In the genomic region with DNA sequence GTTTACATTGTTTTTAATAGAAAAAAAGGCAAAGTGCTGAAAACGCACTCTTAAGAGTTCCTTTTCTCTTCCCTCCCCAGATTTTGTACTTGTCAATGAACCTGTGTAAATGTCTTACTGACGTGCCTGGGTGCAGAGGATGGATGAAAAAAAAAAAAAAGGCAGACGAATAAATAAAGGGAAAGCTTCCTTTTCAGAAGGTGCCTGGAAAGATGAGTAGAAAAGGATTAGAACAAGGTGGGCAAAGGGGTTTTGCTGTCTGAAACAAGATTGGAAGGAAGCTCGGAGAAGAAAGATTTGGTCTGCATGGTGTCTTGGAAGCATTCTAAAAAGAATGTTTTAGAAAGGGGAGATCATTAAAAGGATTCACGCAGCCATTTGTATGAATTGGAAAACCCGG, we compare ENCODE assay signal across 30 cellular contexts.
DNase-seq lines count a peak whose midpoint lies in the region; ATAC-seq and TF ChIP-seq lines count a peak whose summit lies in the region.
"Had no signal": no experiment of that assay in that cellular context is flagged by ENCODE, and none has a peak within 500 bp of the region (broad histone marks: within the 10 kb centered on the region; RNA-seq: fewer than 3 reads in every experiment).

No MANE protein-coding gene starts in this region.

- CTCF ChIA-PET in A673 (lab: Charles Lee): interaction anchor here (0.7 kb wide), 1 partner anchor 248 kb away, joined by 7 read pairs; no protein-coding TSS in a partner anchor

- no peaks in the 10 kb centered on the region for H3K79me2 ChIP-seq in parathyroid adenoma

- H3K27me3 ChIP-seq in A673 (replicated peaks; ENCODE audit: insufficient read depth, low read depth, low read length, poor library complexity): no peaks in the 10 kb centered on the region
- no peaks in the 10 kb centered on the region for H3K27me3 ChIP-seq in layer of hippocampus (ENCODE audit: control insufficient read depth, insufficient read depth, low read length)
- no peaks in the 10 kb centered on the region for H3K27me3 ChIP-seq in parathyroid adenoma (ENCODE audit: control insufficient read depth, insufficient read depth, low read length)
- H3K27me3 ChIP-seq: brain microvascular endothelial cell, esophagus squamous epithelium, uterus had no signal

- H3K9ac ChIP-seq in parathyroid adenoma: no peak overlapping the region

- POLR2A ChIA-PET in A673 (lab: Charles Lee; ENCODE audit: low non-redundant PET): interaction anchor here (0.7 kb wide), 1 partner anchor 273 kb away, joined by 10 read pairs; no protein-coding TSS in a partner anchor

- TF ChIP-seq CTCF in A673 (conservative IDR thresholded peaks at IDR 0.05; ENCODE audit: low read depth, low read length) (no peak), parathyroid adenoma (IDR thresholded peaks at IDR 0.05) (no peak)

- H3K9me3 ChIP-seq in A673 (ENCODE audit: low read depth, low read length, poor library complexity, severe bottlenecking) (peaks cover 3% of the 10 kb centered on the region), parathyroid adenoma (ENCODE audit: control insufficient read depth, low read length) (no peaks in the 10 kb centered on the region)
- H3K9me3 ChIP-seq: esophagus squamous epithelium, uterus had no signal

- peak overlapping the region; percentile 0 for H3K4me2 ChIP-seq in parathyroid adenoma (ENCODE audit: low read length)
- H3K4me2 ChIP-seq: A549, PC-9 had no signal

- no peaks in the 10 kb centered on the region for H3K36me3 ChIP-seq in A673 (ENCODE audit: insufficient read depth, low read length, poor library complexity, severe bottlenecking)
- no peaks in the 10 kb centered on the region for H3K36me3 ChIP-seq in parathyroid adenoma (ENCODE audit: control insufficient read depth, insufficient read depth, low read length)
- H3K36me3 ChIP-seq: brain microvascular endothelial cell, esophagus squamous epithelium, uterus had no signal

- H3K4me1 ChIP-seq in A673 (ENCODE audit: insufficient read depth, low read length, poor library complexity, severe bottlenecking): peaks cover 41% of the 10 kb centered on the region
- peaks cover 26% of the 10 kb centered on the region for H3K4me1 ChIP-seq in parathyroid adenoma
- H3K4me1 ChIP-seq: uterus had no signal

- ATAC-seq in GM21423 (IDR thresholded peaks at IDR 0.05; ENCODE audit: unreplicated experiment) (no peak), GM21528 (IDR thresholded peaks at IDR 0.05; ENCODE audit: low FRiP score, unreplicated experiment) (no peak)
- ATAC-seq: activated naive CD8-positive, alpha-beta T cell treated with anti-CD3 and anti-CD28 coated beads, Interleukin-2, amount 50 U/mL, for 24 hours; HepG2; left lobe of liver; Right ventricle myocardium inferior had no signal

- H3K4me3 ChIP-seq in A673 (ENCODE audit: low read depth, low read length, poor library complexity, severe bottlenecking) (peak overlapping the region; percentile 5), parathyroid adenoma (ENCODE audit: low read depth, low read length) (no peak overlapping the region)
- H3K4me3 ChIP-seq: A549, esophagus squamous epithelium, PC-9, uterus had no signal

- H3K27ac ChIP-seq in A673 (ENCODE audit: low read depth, low read length, poor library complexity, severe bottlenecking) (peak overlapping the region; percentile 65), layer of hippocampus (ENCODE audit: low read depth, low read length) (peak overlapping the region; percentile 85), parathyroid adenoma (peak overlapping the region; percentile 84)
- H3K27ac ChIP-seq: brain microvascular endothelial cell, PC-9, uterus had no signal

- DNase-seq in A673 (ENCODE audit: low spot score) (no peak), cerebellar cortex (ENCODE audit: low spot score) (peak; percentile 32), kidney glomerular epithelial cell (lab: John Stamatoyannopoulos, UW) (no peak), NCI-H345 (lab: John Stamatoyannopoulos, UW) (no peak)
- DNase-seq: activated effector memory CD4-positive, alpha-beta T cell treated with Interleukin-2 at 50 U/mL for 16 hours; activated naive CD8-positive, alpha-beta T cell treated with anti-CD3 and anti-CD28 coated beads, Interleukin-2, amount 50 U/mL, for 24 hours; activated T-cell treated with anti-CD3 and anti-CD28 coated beads for 4 hours; brain microvascular endothelial cell; CD8-positive, alpha-beta memory T cell; cortex of kidney; DMS 273 treated with DMSO at 0.1 percent for 48 hours; EL; esophagus squamous epithelium; foreskin melanocyte; mesendoderm; naive B cell; NCI-H1694; NCI-H524; PC-9; right cardiac atrium; stimulated activated CD4-positive, alpha-beta T cell treated with anti-CD3 and anti-CD28 coated beads, Interleukin-2, amount 100 ng/mL, for 48 hours; uterus had no signal

- H2AFZ ChIP-seq in parathyroid adenoma: peak overlapping the region; percentile 43
- H2AFZ ChIP-seq: PC-9 had no signal

- BruUV-seq in A673 (replicated peaks; lab: Mats Ljungman, UMichigan): no TSS peak

- intact Hi-C loops in A673 (cut with micrococcal nuclease; ENCODE audit: unreplicated experiment): no loop called here
